Comparison of ENCODE assay signal across 1 cellular context in genomic region chr3:194075802-194076460, GRCh38.
TF ChIP-seq lines count a peak whose summit lies in the region.

No MANE protein-coding gene starts in this region.

TF ChIP-seq in HepG2, 621 proteins besides CTCF, POLR2A, EP300 and RAD21 (continued from another document and continues in another):
- TF ChIP-seq, protein P1, sequence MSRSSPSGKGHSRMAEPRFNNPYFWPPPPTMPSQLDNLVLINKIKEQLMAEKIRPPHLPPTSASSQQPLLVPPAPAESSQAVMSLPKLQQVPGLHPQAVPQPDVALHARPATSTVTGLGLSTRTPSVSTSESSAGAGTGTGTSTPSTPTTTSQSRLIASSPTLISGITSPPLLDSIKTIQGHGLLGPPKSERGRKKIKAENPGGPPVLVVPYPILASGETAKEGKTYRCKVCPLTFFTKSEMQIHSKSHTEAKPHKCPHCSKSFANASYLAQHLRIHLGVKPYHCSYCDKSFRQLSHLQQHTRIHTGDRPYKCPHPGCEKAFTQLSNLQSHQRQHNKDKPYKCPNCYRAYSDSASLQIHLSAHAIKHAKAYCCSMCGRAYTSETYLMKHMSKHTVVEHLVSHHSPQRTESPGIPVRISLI (CRISPR knock-in tag; IDR thresholded peaks at IDR 0.05; ENCODE audit: borderline replicate concordance) = peak; percentile 68; the same call in 1 of the 2 replicates
- TF ChIP-seq NAIF1 (CRISPR knock-in tag; IDR thresholded peaks at IDR 0.05; ENCODE audit: borderline replicate concordance) (no peak), ZC3H13 (CRISPR knock-in tag; IDR thresholded peaks at IDR 0.05) (no peak), PHF20 (CRISPR knock-in tag; IDR thresholded peaks at IDR 0.05) (no peak), ZBTB37 (CRISPR knock-in tag; IDR thresholded peaks at IDR 0.05) (peak; percentile 87), ZSCAN22 (CRISPR knock-in tag; IDR thresholded peaks at IDR 0.05) (no peak; the same call in 1 of the 2 replicates), NCOA1 (CRISPR knock-in tag; IDR thresholded peaks at IDR 0.05) (no peak), ZNF230 (CRISPR knock-in tag; IDR thresholded peaks at IDR 0.05) (0 out of 2 replicates have a peak, but pooled peaks have one; percentile 26), ZNF263 (CRISPR knock-in tag; IDR thresholded peaks at IDR 0.05) (no peak), ZNF563 (CRISPR knock-in tag; IDR thresholded peaks at IDR 0.05) (no peak), ZMYM3 (CRISPR knock-in tag; IDR thresholded peaks at IDR 0.05) (peak; percentile 70), KMT2B (CRISPR knock-in tag; IDR thresholded peaks at IDR 0.05) (no peak), BCL6 (CRISPR knock-in tag; IDR thresholded peaks at IDR 0.05) (peak; percentile 87), CBX5 (CRISPR knock-in tag; IDR thresholded peaks at IDR 0.05; ENCODE audit: borderline replicate concordance) (peak; percentile 88; the same call in 1 of the 2 replicates), ZNF724P (CRISPR knock-in tag; IDR thresholded peaks at IDR 0.05; ENCODE audit: borderline replicate concordance) (no peak), FOXP1 (IDR thresholded peaks at IDR 0.05) (no peak), FOXP1 (CRISPR knock-in tag; IDR thresholded peaks at IDR 0.05) (peak; percentile 64), NCOA2 (CRISPR knock-in tag; IDR thresholded peaks at IDR 0.05) (peak; percentile 76), ZNF652 (CRISPR knock-in tag; IDR thresholded peaks at IDR 0.05; ENCODE audit: borderline replicate concordance, low read depth) (peak; percentile 56; the same call in 1 of the 2 replicates), ADNP (CRISPR knock-in tag; IDR thresholded peaks at IDR 0.05) (no peak), ZNF264 (CRISPR knock-in tag; IDR thresholded peaks at IDR 0.05) (no peak), HMG20A (CRISPR knock-in tag; IDR thresholded peaks at IDR 0.05; ENCODE audit: borderline replicate concordance) (peak; percentile 82; the same call in 1 of the 2 replicates), ARID4A (CRISPR knock-in tag; IDR thresholded peaks at IDR 0.05; ENCODE audit: borderline replicate concordance) (peak; percentile 52; the same call in 1 of the 2 replicates), ZNF430 (CRISPR knock-in tag; IDR thresholded peaks at IDR 0.05) (peak; percentile 73; the same call in 1 of the 2 replicates), PPARG (CRISPR knock-in tag; conservative IDR thresholded peaks at IDR 0.05) (no peak; the same call in 1 of the 2 replicates), THYN1 (CRISPR knock-in tag; IDR thresholded peaks at IDR 0.05; ENCODE audit: borderline replicate concordance, low read depth) (no peak), ERF (CRISPR knock-in tag; IDR thresholded peaks at IDR 0.05) (peak; percentile 85), ZNF350 (CRISPR knock-in tag; IDR thresholded peaks at IDR 0.05; ENCODE audit: borderline replicate concordance, low read depth) (peak; percentile 52; the same call in 1 of the 2 replicates), ARHGAP35 (CRISPR knock-in tag; IDR thresholded peaks at IDR 0.05; ENCODE audit: borderline replicate concordance) (no peak), ZGPAT (CRISPR knock-in tag; IDR thresholded peaks at IDR 0.05) (peak; percentile 63; the same call in 1 of the 2 replicates), ZNF383 (CRISPR knock-in tag; IDR thresholded peaks at IDR 0.05; ENCODE audit: borderline replicate concordance) (no peak), HNF4A (CRISPR knock-in tag; IDR thresholded peaks at IDR 0.05) (peak; percentile 73), ATF2 (CRISPR knock-in tag; IDR thresholded peaks at IDR 0.05) (peak; percentile 64; the same call in 1 of the 2 replicates), ARNTL (CRISPR knock-in tag; IDR thresholded peaks at IDR 0.05) (peak; percentile 79; the same call in 1 of the 2 replicates), BRCA1 (CRISPR knock-in tag; IDR thresholded peaks at IDR 0.05) (no peak), ZNF747 (CRISPR knock-in tag; IDR thresholded peaks at IDR 0.05; ENCODE audit: borderline replicate concordance) (no peak), MEF2D (CRISPR knock-in tag; IDR thresholded peaks at IDR 0.05) (peak; percentile 50; the same call in 1 of the 2 replicates), ZNF777 (CRISPR knock-in tag; IDR thresholded peaks at IDR 0.05) (no peak)
- TF ChIP-seq, protein P2, sequence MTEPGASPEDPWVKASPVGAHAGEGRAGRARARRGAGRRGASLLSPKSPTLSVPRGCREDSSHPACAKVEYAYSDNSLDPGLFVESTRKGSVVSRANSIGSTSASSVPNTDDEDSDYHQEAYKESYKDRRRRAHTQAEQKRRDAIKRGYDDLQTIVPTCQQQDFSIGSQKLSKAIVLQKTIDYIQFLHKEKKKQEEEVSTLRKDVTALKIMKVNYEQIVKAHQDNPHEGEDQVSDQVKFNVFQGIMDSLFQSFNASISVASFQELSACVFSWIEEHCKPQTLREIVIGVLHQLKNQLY (CRISPR knock-in tag; IDR thresholded peaks at IDR 0.05) = peak; percentile 45; the same call in 1 of the 2 replicates
- TF ChIP-seq, protein P3, sequence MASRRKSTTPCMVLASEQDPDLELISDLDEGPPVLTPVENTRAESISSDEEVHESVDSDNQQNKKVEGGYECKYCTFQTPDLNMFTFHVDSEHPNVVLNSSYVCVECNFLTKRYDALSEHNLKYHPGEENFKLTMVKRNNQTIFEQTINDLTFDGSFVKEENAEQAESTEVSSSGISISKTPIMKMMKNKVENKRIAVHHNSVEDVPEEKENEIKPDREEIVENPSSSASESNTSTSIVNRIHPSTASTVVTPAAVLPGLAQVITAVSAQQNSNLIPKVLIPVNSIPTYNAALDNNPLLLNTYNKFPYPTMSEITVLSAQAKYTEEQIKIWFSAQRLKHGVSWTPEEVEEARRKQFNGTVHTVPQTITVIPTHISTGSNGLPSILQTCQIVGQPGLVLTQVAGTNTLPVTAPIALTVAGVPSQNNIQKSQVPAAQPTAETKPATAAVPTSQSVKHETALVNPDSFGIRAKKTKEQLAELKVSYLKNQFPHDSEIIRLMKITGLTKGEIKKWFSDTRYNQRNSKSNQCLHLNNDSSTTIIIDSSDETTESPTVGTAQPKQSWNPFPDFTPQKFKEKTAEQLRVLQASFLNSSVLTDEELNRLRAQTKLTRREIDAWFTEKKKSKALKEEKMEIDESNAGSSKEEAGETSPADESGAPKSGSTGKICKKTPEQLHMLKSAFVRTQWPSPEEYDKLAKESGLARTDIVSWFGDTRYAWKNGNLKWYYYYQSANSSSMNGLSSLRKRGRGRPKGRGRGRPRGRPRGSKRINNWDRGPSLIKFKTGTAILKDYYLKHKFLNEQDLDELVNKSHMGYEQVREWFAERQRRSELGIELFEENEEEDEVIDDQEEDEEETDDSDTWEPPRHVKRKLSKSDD (CRISPR knock-in tag; IDR thresholded peaks at IDR 0.05; ENCODE audit: low read depth) = peak; percentile 79; the same call in 1 of the 2 replicates
- TF ChIP-seq, protein P4, sequence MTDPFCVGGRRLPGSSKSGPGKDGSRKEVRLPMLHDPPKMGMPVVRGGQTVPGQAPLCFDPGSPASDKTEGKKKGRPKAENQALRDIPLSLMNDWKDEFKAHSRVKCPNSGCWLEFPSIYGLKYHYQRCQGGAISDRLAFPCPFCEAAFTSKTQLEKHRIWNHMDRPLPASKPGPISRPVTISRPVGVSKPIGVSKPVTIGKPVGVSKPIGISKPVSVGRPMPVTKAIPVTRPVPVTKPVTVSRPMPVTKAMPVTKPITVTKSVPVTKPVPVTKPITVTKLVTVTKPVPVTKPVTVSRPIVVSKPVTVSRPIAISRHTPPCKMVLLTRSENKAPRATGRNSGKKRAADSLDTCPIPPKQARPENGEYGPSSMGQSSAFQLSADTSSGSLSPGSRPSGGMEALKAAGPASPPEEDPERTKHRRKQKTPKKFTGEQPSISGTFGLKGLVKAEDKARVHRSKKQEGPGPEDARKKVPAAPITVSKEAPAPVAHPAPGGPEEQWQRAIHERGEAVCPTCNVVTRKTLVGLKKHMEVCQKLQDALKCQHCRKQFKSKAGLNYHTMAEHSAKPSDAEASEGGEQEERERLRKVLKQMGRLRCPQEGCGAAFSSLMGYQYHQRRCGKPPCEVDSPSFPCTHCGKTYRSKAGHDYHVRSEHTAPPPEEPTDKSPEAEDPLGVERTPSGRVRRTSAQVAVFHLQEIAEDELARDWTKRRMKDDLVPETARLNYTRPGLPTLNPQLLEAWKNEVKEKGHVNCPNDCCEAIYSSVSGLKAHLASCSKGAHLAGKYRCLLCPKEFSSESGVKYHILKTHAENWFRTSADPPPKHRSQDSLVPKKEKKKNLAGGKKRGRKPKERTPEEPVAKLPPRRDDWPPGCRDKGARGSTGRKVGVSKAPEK (CRISPR knock-in tag; IDR thresholded peaks at IDR 0.05; ENCODE audit: borderline replicate concordance) = no peak
- TF ChIP-seq, protein P5, sequence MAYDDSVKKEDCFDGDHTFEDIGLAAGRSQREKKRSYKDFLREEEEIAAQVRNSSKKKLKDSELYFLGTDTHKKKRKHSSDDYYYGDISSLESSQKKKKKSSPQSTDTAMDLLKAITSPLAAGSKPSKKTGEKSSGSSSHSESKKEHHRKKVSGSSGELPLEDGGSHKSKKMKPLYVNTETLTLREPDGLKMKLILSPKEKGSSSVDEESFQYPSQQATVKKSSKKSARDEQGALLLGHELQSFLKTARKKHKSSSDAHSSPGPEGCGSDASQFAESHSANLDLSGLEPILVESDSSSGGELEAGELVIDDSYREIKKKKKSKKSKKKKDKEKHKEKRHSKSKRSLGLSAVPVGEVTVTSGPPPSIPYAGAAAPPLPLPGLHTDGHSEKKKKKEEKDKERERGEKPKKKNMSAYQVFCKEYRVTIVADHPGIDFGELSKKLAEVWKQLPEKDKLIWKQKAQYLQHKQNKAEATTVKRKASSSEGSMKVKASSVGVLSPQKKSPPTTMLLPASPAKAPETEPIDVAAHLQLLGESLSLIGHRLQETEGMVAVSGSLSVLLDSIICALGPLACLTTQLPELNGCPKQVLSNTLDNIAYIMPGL (CRISPR knock-in tag; IDR thresholded peaks at IDR 0.05; ENCODE audit: borderline replicate concordance in 1 of 2, low read depth in 1 of 2) = peak; percentile 54 to 59; a peak in 1 of 4 replicates
- TF ChIP-seq, protein P6, sequence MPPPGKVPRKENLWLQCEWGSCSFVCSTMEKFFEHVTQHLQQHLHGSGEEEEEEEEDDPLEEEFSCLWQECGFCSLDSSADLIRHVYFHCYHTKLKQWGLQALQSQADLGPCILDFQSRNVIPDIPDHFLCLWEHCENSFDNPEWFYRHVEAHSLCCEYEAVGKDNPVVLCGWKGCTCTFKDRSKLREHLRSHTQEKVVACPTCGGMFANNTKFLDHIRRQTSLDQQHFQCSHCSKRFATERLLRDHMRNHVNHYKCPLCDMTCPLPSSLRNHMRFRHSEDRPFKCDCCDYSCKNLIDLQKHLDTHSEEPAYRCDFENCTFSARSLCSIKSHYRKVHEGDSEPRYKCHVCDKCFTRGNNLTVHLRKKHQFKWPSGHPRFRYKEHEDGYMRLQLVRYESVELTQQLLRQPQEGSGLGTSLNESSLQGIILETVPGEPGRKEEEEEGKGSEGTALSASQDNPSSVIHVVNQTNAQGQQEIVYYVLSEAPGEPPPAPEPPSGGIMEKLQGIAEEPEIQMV (CRISPR knock-in tag; IDR thresholded peaks at IDR 0.05; ENCODE audit: low read depth) = no peak; the same call in 1 of the 2 replicates
